ENCODE assay signal across 8 cellular contexts in the genomic region with DNA sequence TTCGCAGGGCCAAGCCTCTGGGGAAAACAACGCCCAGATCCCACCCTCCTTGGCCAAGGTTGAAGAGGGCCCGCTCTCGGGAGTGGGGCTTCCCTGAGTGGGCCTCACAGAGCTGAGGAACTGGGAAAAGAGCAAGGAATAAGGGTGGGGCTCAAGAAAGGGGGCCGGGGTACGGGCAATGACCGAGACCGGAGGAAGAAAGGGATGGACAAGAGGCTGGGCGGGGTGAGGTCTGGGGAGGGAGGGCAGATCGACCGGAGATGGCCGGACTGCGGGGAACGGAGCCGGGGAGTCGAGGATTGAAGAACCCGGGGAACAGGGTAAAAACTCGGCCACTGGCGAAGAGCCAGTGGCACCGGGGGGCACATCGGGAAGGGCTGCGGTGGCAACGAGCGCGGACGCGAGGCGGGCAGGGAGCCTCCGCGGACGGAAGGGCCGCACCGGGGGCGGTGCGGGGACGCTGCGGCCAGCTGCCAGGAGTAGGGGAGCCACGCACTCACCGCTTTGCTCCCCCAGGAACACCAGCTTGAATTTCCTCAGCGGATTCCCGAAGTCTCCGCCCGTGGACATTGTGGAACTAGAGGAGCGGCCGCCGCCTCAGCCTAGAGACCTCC. TPM values are rescaled to one million over a fixed set of nuclear protein-coding genes. Genes with fewer than 3 reads are reported as not detected.
DNase-seq lines count a peak whose midpoint lies in the region; ATAC-seq, FAIRE-seq and TF ChIP-seq lines count a peak whose summit lies in the region.

No MANE protein-coding gene starts in this region.

- peaks cover 45% of the 10 kb centered on the region for H4K20me1 ChIP-seq in IMR-90 (ENCODE audit: insufficient read depth, low read length)

- H3K27me3 ChIP-seq in CD4-positive, alpha-beta T cell (ENCODE audit: control insufficient read depth, insufficient read depth, low read length), result no peaks in the 10 kb centered on the region
- no peaks in the 10 kb centered on the region for H3K27me3 ChIP-seq in IMR-90 (ENCODE audit: control insufficient read depth, insufficient read depth, low read length)

- FAIRE-seq in RCC 7860 (lab: Jason Lieb, UNC), result no peak

- WGBS in IMR-90 (ENCODE audit: extremely low coverage in 2 of 2, insufficient read length in 1 of 2), 2 experiments, result 0% methylated on average over 21 of the region's 46 CpGs; no CpG with 5 or more reads in 1 of the 2 experiments

- no peak for TF ChIP-seq POLR2A in IMR-90 (IDR thresholded peaks at IDR 0.05; ENCODE audit: low read depth, low read length)

- peak overlapping the region; percentile 93 for H2AK9ac ChIP-seq in IMR-90 (replicated peaks; ENCODE audit: low read depth, low read length, poor library complexity)

- H3K9me3 ChIP-seq in CD4-positive, alpha-beta T cell (ENCODE audit: control insufficient read depth, low read length), result no peaks in the 10 kb centered on the region
- H3K9me3 ChIP-seq in IMR-90 (ENCODE audit: control insufficient read depth, insufficient read depth, low read length), result no peaks in the 10 kb centered on the region

- no peak overlapping the region for H2BK20ac ChIP-seq in IMR-90 (ENCODE audit: low read depth, low read length)

- peaks cover 0 to 34% of the 10 kb centered on the region in 2 experiments; a peak in 2 of 4 replicates for H3K79me1 ChIP-seq in IMR-90 (ENCODE audit: low read depth in 1 of 2, low read length in 2 of 2)

- ATAC-seq in CD4-positive, alpha-beta T cell (ENCODE audit: poor library complexity), result no peak
- peak; percentile 5 for ATAC-seq in GM19467 (IDR thresholded peaks at IDR 0.05; ENCODE audit: unreplicated experiment)
- peak; percentile 13 for ATAC-seq in IMR-90 (ENCODE audit: low read depth)
- ATAC-seq in HG03442 (IDR thresholded peaks at IDR 0.05; ENCODE audit: unreplicated experiment), result no peak

- peaks cover 13% of the 10 kb centered on the region for H3K36me3 Mint-ChIP-seq in CD4-positive, alpha-beta T cell (ENCODE audit: low read depth)
- H3K36me3 Mint-ChIP-seq in neural crest cell (ENCODE audit: low read depth), result no peaks in the 10 kb centered on the region

- no peaks in the 10 kb centered on the region for H3K27me3 Mint-ChIP-seq in CD4-positive, alpha-beta T cell
- H3K27me3 Mint-ChIP-seq in neural crest cell (ENCODE audit: low read depth), result no peaks in the 10 kb centered on the region

- peak overlapping the region; percentile 77 for H3K56ac ChIP-seq in IMR-90 (ENCODE audit: extremely low read depth, insufficient read depth, low read length)

- H3K9me1 ChIP-seq in IMR-90 (ENCODE audit: insufficient read depth, low read length), result peaks cover 9% of the 10 kb centered on the region

- peak overlapping the region; percentile 36 to 83; a peak in 2 of 4 replicates for H4K8ac ChIP-seq in IMR-90 (ENCODE audit: low read depth in 2 of 2, low read length in 2 of 2)

- in situ Hi-C loops in IMR-90 (cut with MboI; ENCODE audit: low sequenced_read_pairs), result no loop called here

- H3K9ac ChIP-seq in IMR-90 (ENCODE audit: low read depth, low read length), result peak overlapping the region; percentile 91

- peak in 1 of 10 experiments; percentile 2 for DNase-seq in CD4-positive, alpha-beta T cell
- DNase-seq in IMR-90, result peak; percentile 11
- peak; percentile 32 to 35 for DNase-seq in activated T-cell treated with anti-CD3 and anti-CD28 coated beads, Interleukin-2, amount 50 U/mL, for 48 hours
- peak; percentile 20 to 67 for DNase-seq in foreskin fibroblast
- DNase-seq in neural crest cell (ENCODE audit: low read depth, low spot score), result peak; percentile 34
- DNase-seq in RCC 7860 (ENCODE audit: low spot score), result no peak

- H3K4me1 ChIP-seq in IMR-90 (ENCODE audit: control insufficient read depth, insufficient read depth, low read length), result no peaks in the 10 kb centered on the region

- peak overlapping the region; percentile 75 for H3K4me2 ChIP-seq in IMR-90 (ENCODE audit: low read depth, low read length)

- POLR2A ChIA-PET in CD4-positive, alpha-beta T cell (lab: Charles Lee), result interaction anchor here (0.8 to 3.9 kb wide), 17 partner anchors 7 to 1720 kb away, joined by 3 to 236 read pairs (median 5); a partner anchor contains a TSS
- POLR2A ChIA-PET in IMR-90 (lab: Charles Lee; ENCODE audit: unreplicated experiment), result interaction anchor here (2.3 kb wide), 1 partner anchor 19 kb away, joined by 11 read pairs; no protein-coding TSS in a partner anchor

- peak overlapping the region; percentile 62 for H4K5ac ChIP-seq in IMR-90 (ENCODE audit: low read depth, low read length)

- peak overlapping the region; percentile 76 for H2BK5ac ChIP-seq in IMR-90 (ENCODE audit: low read depth, low read length, poor library complexity, severe bottlenecking)

- peak overlapping the region; percentile 89 for H2AK5ac ChIP-seq in IMR-90 (ENCODE audit: low read depth, low read length)

- H3K9me3 Mint-ChIP-seq in CD4-positive, alpha-beta T cell, result no peaks in the 10 kb centered on the region
- no peaks in the 10 kb centered on the region for H3K9me3 Mint-ChIP-seq in neural crest cell

- TF ChIP-seq RAD21 in IMR-90 (IDR thresholded peaks at IDR 0.05; ENCODE audit: low read length), result no peak

- intact Hi-C loops in CD4-positive, alpha-beta T cell (cut with DNase I, micrococcal nuclease), result loop anchor here (2.0 to 10.0 kb wide), 5 partner anchors 117 to 735 kb away; a partner anchor contains a TSS
- intact Hi-C loops in IMR-90 (cut with micrococcal nuclease), result loop anchor here (1.0 kb wide), 1 partner anchor 116 kb away; a partner anchor contains a TSS

- no peak for TF ChIP-seq CTCF in CD4-positive, alpha-beta T cell (IDR thresholded peaks at IDR 0.05)
- no peak for TF ChIP-seq CTCF in IMR-90 (conservative IDR thresholded peaks at IDR 0.05; ENCODE audit: low read depth, low read length)
- no peak for TF ChIP-seq CTCF in foreskin fibroblast (IDR thresholded peaks at IDR 0.05; ENCODE audit: low read depth, low read length)
- no peak for TF ChIP-seq CTCF in neural crest cell (conservative IDR thresholded peaks at IDR 0.05)

- H3K27ac Mint-ChIP-seq in CD4-positive, alpha-beta T cell, result peak overlapping the region; percentile 83
- H3K27ac Mint-ChIP-seq in neural crest cell (ENCODE audit: unreplicated experiment), result peak overlapping the region; percentile 94

- peak overlapping the region; percentile 87 for H2AFZ ChIP-seq in IMR-90 (replicated peaks; ENCODE audit: low read length, poor library complexity)

- peak overlapping the region; percentile 81 for H3K4me3 ChIP-seq in IMR-90 (ENCODE audit: insufficient read depth, low read depth, low read length)
- H3K4me3 ChIP-seq in foreskin fibroblast (ENCODE audit: low read depth in 1 of 2, low read length in 2 of 2), result peak overlapping the region; percentile 98 to 99

- H4K91ac ChIP-seq in IMR-90 (ENCODE audit: insufficient read depth, low read depth, low read length), result peak overlapping the region; percentile 81

- peak overlapping the region; percentile 64 for H3K27ac ChIP-seq in CD4-positive, alpha-beta T cell (ENCODE audit: low read depth, low read length)
- peak overlapping the region; percentile 92 for H3K27ac ChIP-seq in IMR-90 (ENCODE audit: insufficient read depth, low read length)

- peak overlapping the region; percentile 94 for H3K23ac ChIP-seq in IMR-90 (ENCODE audit: low read depth, low read length)

- peak overlapping the region; percentile 84 for H3K4me3 Mint-ChIP-seq in CD4-positive, alpha-beta T cell
- H3K4me3 Mint-ChIP-seq in neural crest cell, result peak overlapping the region; percentile 98

- peak overlapping the region; percentile 93 for H3K14ac ChIP-seq in IMR-90 (replicated peaks; ENCODE audit: low read depth, low read length)

- H3K36me3 ChIP-seq in IMR-90 (ENCODE audit: control insufficient read depth, insufficient read depth, low read length), result no peaks in the 10 kb centered on the region

- dilution Hi-C loops in IMR-90 (cut with HindIII; ENCODE audit: low sequenced_read_pairs, unreplicated experiment), result no loop called here

- peaks cover 43% of the 10 kb centered on the region for H3K4me1 Mint-ChIP-seq in CD4-positive, alpha-beta T cell (ENCODE audit: low read depth)
- H3K4me1 Mint-ChIP-seq in neural crest cell, result peaks cover 35% of the 10 kb centered on the region

- peak overlapping the region; percentile 62 for H3K18ac ChIP-seq in IMR-90 (ENCODE audit: low read depth, low read length)

- CTCF ChIA-PET in CD4-positive, alpha-beta T cell (lab: Charles Lee), result interaction anchor here (0.6 to 4.1 kb wide), 7 partner anchors 12 to 163 kb away, joined by 3 to 35 read pairs (median 3); a partner anchor contains a TSS
- CTCF ChIA-PET in IMR-90 (lab: Yijun Ruan, JAX), result interaction anchor here (0.5 kb wide), 1 partner anchor 70 kb away, joined by 3 read pairs; no protein-coding TSS in a partner anchor

- peak overlapping the region; percentile 77 for H3K4ac ChIP-seq in IMR-90 (ENCODE audit: low read depth, low read length)

- no peak overlapping the region for H2BK15ac ChIP-seq in IMR-90 (ENCODE audit: low read depth, low read length)

- H2BK120ac ChIP-seq in IMR-90 (ENCODE audit: low read depth, low read length), result no peak overlapping the region

- BruUV-seq in IMR-90 (replicated peaks; lab: Mats Ljungman, UMichigan), result no TSS peak

TF ChIP-seq in IMR-90, 13 proteins besides CTCF, POLR2A, EP300 and RAD21:
- TF ChIP-seq CEBPB (IDR thresholded peaks at IDR 0.05; ENCODE audit: low read depth, low read length) (no peak), CHD1 (IDR thresholded peaks at IDR 0.05; ENCODE audit: low read depth, low read length) (0 out of 2 replicates have a peak, but pooled peaks have one; percentile 8), BHLHE40 (IDR thresholded peaks at IDR 0.05; ENCODE audit: low read depth, low read length) (no peak)
TF ChIP-seq in IMR-90: peak in this region for 1.

RNA-seq across cellular contexts. Expression of a gene that starts 0.7 kb away (rescaled TPM):
- total RNA-seq in CD4-positive, alpha-beta T cell, result 10 to 100 TPM; 42.6 to 49.3 TPM
- total RNA-seq in IMR-90 (2012; rRNA removed), result 81.0 and 120 TPM in 2 replicates
- polyA plus RNA-seq in IMR-90 (2012; rRNA removed), result 57.9 and 65.5 TPM in 2 replicates
- polyA plus RNA-seq in IMR-90 (2012; cell fraction: cytosol; rRNA removed), result 71.4 and 74.7 TPM in 2 replicates
- 35.9 and 46.7 TPM in 2 replicates for polyA plus RNA-seq in IMR-90 (2012; cell fraction: nucleus; rRNA removed; ENCODE audit: low replicate concordance)
- total RNA-seq in neural crest cell, result 75.0 and 85.9 TPM in 2 replicates

RNA-seq across cellular contexts. Expression of a gene that starts 27.5 kb away (rescaled TPM):
- total RNA-seq in CD4-positive, alpha-beta T cell, result 10 to 100 TPM in 1 of 2 experiments, 1 to 10 TPM in 1; 9.5 to 10.1 TPM
- total RNA-seq in IMR-90 (2012; rRNA removed), result 24.0 and 30.3 TPM in 2 replicates
- polyA plus RNA-seq in IMR-90 (2012; rRNA removed), result 29.4 and 30.6 TPM in 2 replicates
- 7.8 and 19.4 TPM in 2 replicates for polyA plus RNA-seq in IMR-90 (2012; cell fraction: cytosol; rRNA removed)
- 2.7 and 12.3 TPM in 2 replicates for polyA plus RNA-seq in IMR-90 (2012; cell fraction: nucleus; rRNA removed; ENCODE audit: low replicate concordance)
- 51.4 and 53.5 TPM in 2 replicates for total RNA-seq in neural crest cell

Comparison
In these comparisons a context has a peak if more than half of its experiments do, and no peak if none do; other contexts are left out.
1. ATAC-seq: peak in GM19467 (single experiment) and IMR-90 (single experiment); none in CD4-positive, alpha-beta T cell (single experiment) and HG03442 (single experiment).